In the genomic region with DNA sequence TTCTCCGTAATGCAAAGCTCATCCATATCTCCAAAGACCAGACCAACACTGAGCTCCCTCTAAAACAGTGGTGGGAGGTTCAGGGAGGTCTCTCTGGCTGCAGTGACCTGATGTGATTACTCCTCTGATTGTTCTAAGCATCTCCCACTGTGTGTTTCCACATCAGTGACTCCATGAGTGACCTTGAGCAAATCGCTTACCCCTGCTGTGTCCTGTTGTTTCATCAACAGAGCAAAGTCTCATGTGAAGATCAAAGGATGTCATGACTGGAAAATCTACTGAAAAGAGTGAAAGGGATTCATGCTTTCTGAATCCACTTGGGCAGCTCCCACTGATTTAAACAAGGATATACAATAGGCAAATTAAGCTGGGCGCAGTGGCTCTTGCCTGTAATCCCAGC, we compare ENCODE assay signal across 1 cellular context.
A peak's percentile ranks its signal among the peaks of the same experiment; 100 is the strongest.
TF ChIP-seq lines count a peak whose summit lies in the region.

No MANE protein-coding gene starts in this region.

TF ChIP-seq in HepG2, 621 proteins besides CTCF, POLR2A, EP300 and RAD21 (continued from another document and continues in another):
- no peak for TF ChIP-seq AKNA (CRISPR knock-in tag; IDR thresholded peaks at IDR 0.05; ENCODE audit: borderline replicate concordance)
- TF ChIP-seq PLRG1 (conservative IDR thresholded peaks at IDR 0.05) = no peak
- no peak for TF ChIP-seq KMT2B (CRISPR knock-in tag; IDR thresholded peaks at IDR 0.05)
- TF ChIP-seq, protein P1, sequence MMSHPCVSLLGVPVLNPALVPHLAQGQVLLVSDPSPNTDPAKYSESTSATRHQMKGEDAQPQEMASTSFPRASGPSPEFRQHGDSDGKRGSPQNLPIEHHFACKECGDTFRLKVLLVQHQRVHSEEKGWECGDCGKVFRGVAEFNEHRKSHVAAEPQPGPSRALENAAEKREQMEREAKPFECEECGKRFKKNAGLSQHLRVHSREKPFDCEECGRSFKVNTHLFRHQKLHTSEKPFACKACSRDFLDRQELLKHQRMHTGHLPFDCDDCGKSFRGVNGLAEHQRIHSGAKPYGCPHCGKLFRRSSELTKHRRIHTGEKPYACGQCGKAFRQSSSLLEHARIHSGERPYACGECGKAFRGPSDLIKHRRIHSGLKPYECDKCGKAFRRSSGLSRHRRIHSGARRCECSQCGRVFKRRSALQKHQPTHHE (CRISPR knock-in tag; IDR thresholded peaks at IDR 0.05; ENCODE audit: borderline replicate concordance) = no peak
- TF ChIP-seq JUND (CRISPR knock-in tag; IDR thresholded peaks at IDR 0.05) = 0 out of 2 replicates have a peak, but pooled peaks have one; percentile 38
- no peak for TF ChIP-seq KAT7 (CRISPR knock-in tag; IDR thresholded peaks at IDR 0.05; ENCODE audit: borderline replicate concordance)
- TF ChIP-seq, protein P2, sequence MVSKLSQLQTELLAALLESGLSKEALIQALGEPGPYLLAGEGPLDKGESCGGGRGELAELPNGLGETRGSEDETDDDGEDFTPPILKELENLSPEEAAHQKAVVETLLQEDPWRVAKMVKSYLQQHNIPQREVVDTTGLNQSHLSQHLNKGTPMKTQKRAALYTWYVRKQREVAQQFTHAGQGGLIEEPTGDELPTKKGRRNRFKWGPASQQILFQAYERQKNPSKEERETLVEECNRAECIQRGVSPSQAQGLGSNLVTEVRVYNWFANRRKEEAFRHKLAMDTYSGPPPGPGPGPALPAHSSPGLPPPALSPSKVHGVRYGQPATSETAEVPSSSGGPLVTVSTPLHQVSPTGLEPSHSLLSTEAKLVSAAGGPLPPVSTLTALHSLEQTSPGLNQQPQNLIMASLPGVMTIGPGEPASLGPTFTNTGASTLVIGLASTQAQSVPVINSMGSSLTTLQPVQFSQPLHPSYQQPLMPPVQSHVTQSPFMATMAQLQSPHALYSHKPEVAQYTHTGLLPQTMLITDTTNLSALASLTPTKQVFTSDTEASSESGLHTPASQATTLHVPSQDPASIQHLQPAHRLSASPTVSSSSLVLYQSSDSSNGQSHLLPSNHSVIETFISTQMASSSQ (IDR thresholded peaks at IDR 0.05; ENCODE audit: low read depth) = peak; percentile 26; the same call in 1 of the 2 replicates
- TF ChIP-seq, protein P2 (CRISPR knock-in tag; IDR thresholded peaks at IDR 0.05; ENCODE audit: borderline replicate concordance) = no peak
- TF ChIP-seq TEAD3 (CRISPR knock-in tag; optimal IDR thresholded peaks at IDR 0.05; ENCODE audit: borderline replicate concordance) = no peak
- no peak for TF ChIP-seq PRPF4 (IDR thresholded peaks at IDR 0.05; ENCODE audit: low read depth, low read length, poor library complexity, severe bottlenecking)
- TF ChIP-seq ZNF891 (CRISPR knock-in tag; IDR thresholded peaks at IDR 0.05) = no peak
- TF ChIP-seq ZNF83 (CRISPR knock-in tag; IDR thresholded peaks at IDR 0.05; ENCODE audit: borderline replicate concordance) = no peak
- TF ChIP-seq ELF4 (CRISPR knock-in tag; IDR thresholded peaks at IDR 0.05; ENCODE audit: borderline replicate concordance) = no peak
- TF ChIP-seq SRSF4 (IDR thresholded peaks at IDR 0.05; ENCODE audit: low read depth, low read length, poor library complexity, severe bottlenecking) = no peak
- no peak for TF ChIP-seq ZEB1 (IDR thresholded peaks at IDR 0.05; ENCODE audit: insufficient replicate concordance, low read depth)
- TF ChIP-seq FIP1L1 (IDR thresholded peaks at IDR 0.05; ENCODE audit: borderline replicate concordance, insufficient read depth, low read depth, low read length) = no peak
- peak; percentile 93 for TF ChIP-seq HNF4A (CRISPR knock-in tag; IDR thresholded peaks at IDR 0.05)
- no peak for TF ChIP-seq ETS1 (CRISPR knock-in tag; IDR thresholded peaks at IDR 0.05)
- TF ChIP-seq PHF21A (CRISPR knock-in tag; IDR thresholded peaks at IDR 0.05) = no peak
- TF ChIP-seq RBFOX2 (IDR thresholded peaks at IDR 0.05; ENCODE audit: low read depth, low read length) = no peak
- no peak for TF ChIP-seq SRSF9 (IDR thresholded peaks at IDR 0.05; ENCODE audit: borderline replicate concordance, insufficient read depth, low read depth, low read length, poor library complexity, severe bottlenecking)
- TF ChIP-seq ZNF230 (CRISPR knock-in tag; IDR thresholded peaks at IDR 0.05) = no peak
- TF ChIP-seq SIX1 (CRISPR knock-in tag; IDR thresholded peaks at IDR 0.05; ENCODE audit: borderline replicate concordance) = no peak
- TF ChIP-seq MAX (IDR thresholded peaks at IDR 0.05) = 0 out of 2 replicates have a peak, but pooled peaks have one; percentile 19
- no peak for TF ChIP-seq ZNF670 (CRISPR knock-in tag; IDR thresholded peaks at IDR 0.05; ENCODE audit: borderline replicate concordance)
- no peak for TF ChIP-seq ZNF674 (CRISPR knock-in tag; IDR thresholded peaks at IDR 0.05; ENCODE audit: low read depth)
- TF ChIP-seq, protein P3, sequence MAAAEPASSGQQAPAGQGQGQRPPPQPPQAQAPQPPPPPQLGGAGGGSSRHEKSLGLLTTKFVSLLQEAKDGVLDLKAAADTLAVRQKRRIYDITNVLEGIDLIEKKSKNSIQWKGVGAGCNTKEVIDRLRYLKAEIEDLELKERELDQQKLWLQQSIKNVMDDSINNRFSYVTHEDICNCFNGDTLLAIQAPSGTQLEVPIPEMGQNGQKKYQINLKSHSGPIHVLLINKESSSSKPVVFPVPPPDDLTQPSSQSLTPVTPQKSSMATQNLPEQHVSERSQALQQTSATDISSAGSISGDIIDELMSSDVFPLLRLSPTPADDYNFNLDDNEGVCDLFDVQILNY (CRISPR knock-in tag; conservative IDR thresholded peaks at IDR 0.05) = no peak
- no peak for TF ChIP-seq GATA4 (IDR thresholded peaks at IDR 0.05; ENCODE audit: borderline replicate concordance, low read depth)
- no peak for TF ChIP-seq ZNF713 (CRISPR knock-in tag; IDR thresholded peaks at IDR 0.05)
- TF ChIP-seq TAF1 (CRISPR knock-in tag; IDR thresholded peaks at IDR 0.05) = no peak
- TF ChIP-seq ZNF235 (CRISPR knock-in tag; IDR thresholded peaks at IDR 0.05; ENCODE audit: borderline replicate concordance) = no peak
- no peak for TF ChIP-seq ZNF569 (CRISPR knock-in tag; IDR thresholded peaks at IDR 0.05; ENCODE audit: borderline replicate concordance)
- TF ChIP-seq, protein P4, sequence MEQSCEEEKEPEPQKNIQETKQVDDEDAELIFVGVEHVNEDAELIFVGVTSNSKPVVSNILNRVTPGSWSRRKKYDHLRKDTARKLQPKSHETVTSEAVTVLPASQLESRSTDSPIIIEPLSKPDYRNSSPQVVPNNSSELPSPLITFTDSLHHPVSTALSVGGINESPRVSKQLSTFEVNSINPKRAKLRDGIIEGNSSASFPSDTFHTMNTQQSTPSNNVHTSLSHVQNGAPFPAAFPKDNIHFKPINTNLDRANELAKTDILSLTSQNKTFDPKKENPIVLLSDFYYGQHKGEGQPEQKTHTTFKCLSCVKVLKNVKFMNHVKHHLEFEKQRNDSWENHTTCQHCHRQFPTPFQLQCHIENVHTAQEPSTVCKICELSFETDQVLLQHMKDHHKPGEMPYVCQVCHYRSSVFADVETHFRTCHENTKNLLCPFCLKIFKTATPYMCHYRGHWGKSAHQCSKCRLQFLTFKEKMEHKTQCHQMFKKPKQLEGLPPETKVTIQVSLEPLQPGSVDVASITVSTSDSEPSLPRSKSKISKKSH (CRISPR knock-in tag; IDR thresholded peaks at IDR 0.05; ENCODE audit: borderline replicate concordance) = no peak
- no peak for TF ChIP-seq ZNF337 (CRISPR knock-in tag; IDR thresholded peaks at IDR 0.05; ENCODE audit: borderline replicate concordance, low read depth)
- TF ChIP-seq CHD4 (IDR thresholded peaks at IDR 0.05; ENCODE audit: borderline replicate concordance, low read length) = no peak
- TF ChIP-seq CCAR2 (optimal IDR thresholded peaks at IDR 0.05; ENCODE audit: low read depth, low read length) = no peak
- no peak for TF ChIP-seq DBP (CRISPR knock-in tag; IDR thresholded peaks at IDR 0.05; ENCODE audit: not compliant biosample characterization)
- peak; percentile 89 for TF ChIP-seq TCF7 (IDR thresholded peaks at IDR 0.05; ENCODE audit: low read depth)
- TF ChIP-seq MED8 (CRISPR knock-in tag; IDR thresholded peaks at IDR 0.05; ENCODE audit: insufficient replicate concordance) = no peak
- no peak for TF ChIP-seq MAZ (IDR thresholded peaks at IDR 0.05; ENCODE audit: borderline replicate concordance, low read depth, low read length)
- 0 out of 2 replicates have a peak, but pooled peaks have one; percentile 36 for TF ChIP-seq MAZ (CRISPR knock-in tag; IDR thresholded peaks at IDR 0.05; ENCODE audit: low read depth)
- TF ChIP-seq RXRB (CRISPR knock-in tag; IDR thresholded peaks at IDR 0.05; ENCODE audit: borderline replicate concordance) = peak; percentile 59
- no peak for TF ChIP-seq ZNF367 (CRISPR knock-in tag; IDR thresholded peaks at IDR 0.05; ENCODE audit: borderline replicate concordance)
- TF ChIP-seq ZNF460 (CRISPR knock-in tag; IDR thresholded peaks at IDR 0.05; ENCODE audit: borderline replicate concordance) = no peak; the same call in 1 of the 2 replicates
- no peak for TF ChIP-seq WIZ (CRISPR knock-in tag; IDR thresholded peaks at IDR 0.05)
- no peak for TF ChIP-seq ZFYVE20 (CRISPR knock-in tag; IDR thresholded peaks at IDR 0.05; ENCODE audit: borderline replicate concordance, low read depth)
- 0 out of 2 replicates have a peak, but pooled peaks have one; percentile 62 for TF ChIP-seq IRF2 (CRISPR knock-in tag; IDR thresholded peaks at IDR 0.05)
- no peak for TF ChIP-seq MEF2D (CRISPR knock-in tag; IDR thresholded peaks at IDR 0.05)
- TF ChIP-seq, protein P5, sequence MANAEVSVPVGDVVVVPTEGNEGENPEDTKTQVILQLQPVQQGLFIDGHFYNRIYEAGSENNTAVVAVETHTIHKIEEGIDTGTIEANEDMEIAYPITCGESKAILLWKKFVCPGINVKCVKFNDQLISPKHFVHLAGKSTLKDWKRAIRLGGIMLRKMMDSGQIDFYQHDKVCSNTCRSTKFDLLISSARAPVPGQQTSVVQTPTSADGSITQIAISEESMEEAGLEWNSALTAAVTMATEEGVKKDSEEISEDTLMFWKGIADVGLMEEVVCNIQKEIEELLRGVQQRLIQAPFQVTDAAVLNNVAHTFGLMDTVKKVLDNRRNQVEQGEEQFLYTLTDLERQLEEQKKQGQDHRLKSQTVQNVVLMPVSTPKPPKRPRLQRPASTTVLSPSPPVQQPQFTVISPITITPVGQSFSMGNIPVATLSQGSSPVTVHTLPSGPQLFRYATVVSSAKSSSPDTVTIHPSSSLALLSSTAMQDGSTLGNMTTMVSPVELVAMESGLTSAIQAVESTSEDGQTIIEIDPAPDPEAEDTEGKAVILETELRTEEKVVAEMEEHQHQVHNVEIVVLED (CRISPR knock-in tag; IDR thresholded peaks at IDR 0.05; ENCODE audit: borderline replicate concordance) = no peak
- no peak for TF ChIP-seq ZNF121 (CRISPR knock-in tag; IDR thresholded peaks at IDR 0.05)
